ENCODE assay signal across 27 cellular contexts in the genomic region with DNA sequence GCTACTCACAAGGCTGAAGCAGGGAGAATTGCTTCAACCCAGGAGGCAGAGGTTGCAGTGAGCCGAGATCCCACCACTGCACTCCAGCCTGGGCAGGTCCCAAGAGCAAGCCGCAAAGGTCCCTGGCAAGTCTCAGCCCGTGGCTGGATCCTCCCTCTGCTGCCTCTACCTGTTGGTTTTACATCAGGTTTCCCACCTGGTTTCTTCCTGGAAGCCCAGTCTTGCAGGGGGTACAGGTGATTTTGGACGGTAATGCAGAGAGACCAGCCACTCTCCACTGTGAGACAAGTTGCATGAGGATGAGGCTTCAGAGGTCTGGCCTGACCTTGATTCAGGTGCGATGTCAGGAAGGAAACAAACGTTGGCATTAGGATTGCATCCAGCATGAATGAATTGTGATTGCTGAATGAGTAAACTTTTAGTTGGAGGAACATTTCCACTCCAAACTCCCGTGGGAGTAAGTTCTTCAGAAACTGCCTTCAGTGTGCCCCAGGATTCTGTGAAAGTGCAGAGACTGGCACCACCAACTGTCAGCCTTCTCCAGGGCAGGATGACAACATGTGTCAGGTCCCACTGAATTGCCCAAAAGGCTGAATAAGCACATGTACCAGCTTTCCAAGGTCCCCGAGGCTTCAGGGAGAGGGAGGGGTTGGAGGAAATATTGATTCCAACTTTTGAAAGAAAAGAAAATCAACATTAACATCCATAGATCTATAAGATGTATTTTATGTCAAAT.
"Had no signal": no experiment of that assay in that cellular context is flagged by ENCODE, and none has a peak within 500 bp of the region (broad histone marks: within the 10 kb centered on the region; RNA-seq: fewer than 3 reads in every experiment).

No MANE protein-coding gene starts in this region.

- H3K36me3 ChIP-seq: brain microvascular endothelial cell, colonic mucosa, WERI-Rb-1 had no signal

- H3K27me3 ChIP-seq: brain microvascular endothelial cell, colonic mucosa, dorsolateral prefrontal cortex had no signal

- H3K9me3 ChIP-seq: colonic mucosa had no signal

- H3K4me1 ChIP-seq: colonic mucosa had no signal

- H3K4me3 ChIP-seq: colonic mucosa, dorsolateral prefrontal cortex had no signal

- DNase-seq: activated B cell treated with CpG ODN at 0.5 μM for 24 hours; activated CD4-positive, alpha-beta T cell treated with anti-CD3 and anti-CD28 coated beads for 48 hours; activated CD4-positive, alpha-beta T cell treated with anti-CD3 and anti-CD28 coated beads, Interleukin-2, amount 50 U/mL, for 1 hour; activated CD4-positive, alpha-beta T cell treated with anti-CD3 and anti-CD28 coated beads, Interleukin-2, amount 50 U/mL, for 48 hours; activated CD8-positive, alpha-beta memory T cell treated with anti-CD3 and anti-CD28 coated beads for 24 hours; activated CD8-positive, alpha-beta T cell treated with anti-CD3 and anti-CD28 coated beads for 36 hours; activated effector memory CD4-positive, alpha-beta T cell treated with Interleukin-2 at 50 U/mL for 16 hours; activated gamma-delta T cell treated with Interleukin-2 at 50 U/mL for 16 hours; activated naive CD4-positive, alpha-beta T cell treated with anti-CD3 and anti-CD28 coated beads, Interleukin-2, amount 50 U/mL, for 16 hours; activated naive CD4-positive, alpha-beta T cell treated with Interleukin-2 at 50 U/mL for 16 hours; activated T-cell treated with anti-CD3 and anti-CD28 coated beads, Interleukin-2, amount 50 U/mL, for 4 hours; amniotic stem cell; anterior cingulate cortex; brain microvascular endothelial cell; cerebellar nuclear complex; colonic mucosa; dorsolateral prefrontal cortex; effector memory CD4-positive, alpha-beta T cell; endodermal cell; foreskin fibroblast; T-helper 1 cell; T-helper 17 cell; T1000; WERI-Rb-1 had no signal

- H3K27ac ChIP-seq: brain microvascular endothelial cell, colonic mucosa, dorsolateral prefrontal cortex, WERI-Rb-1 had no signal

- ATAC-seq: activated CD4-positive, CD25-positive, alpha-beta regulatory T cell treated with anti-CD3 and anti-CD28 coated beads, Interleukin-2, amount 50 U/mL, for 24 hours; activated CD8-positive, alpha-beta T cell treated with anti-CD3 and anti-CD28 coated beads for 36 hours; activated T-cell treated with anti-CD3 and anti-CD28 coated beads, Interleukin-2, amount 50 U/mL, for 4 hours; activated T-helper 17 cell treated with anti-CD3 and anti-CD28 coated beads, Interleukin-2, amount 50 U/mL, for 72 hours; esophagus mucosa; T-helper 17 cell had no signal
